Comparison of ENCODE assay signal across 28 cellular contexts in genomic region chr13:77691871-77692270, GRCh38.
"Had no signal": no experiment of that assay in that cellular context is flagged by ENCODE, and none has a peak within 500 bp of the region (broad histone marks: within the 10 kb centered on the region; RNA-seq: fewer than 3 reads in every experiment).

No MANE protein-coding gene starts in this region.

- H3K4me3 ChIP-seq: gastroesophageal sphincter, heart right ventricle, left lung, pancreas, prostate gland, right atrium auricular region, smooth muscle cell, thoracic aorta, tibial nerve, upper lobe of left lung, uterus had no signal

- H3K36me3 ChIP-seq: gastroesophageal sphincter, heart right ventricle, left lung, pancreas, prostate gland, right atrium auricular region, thoracic aorta, tibial nerve, upper lobe of left lung, uterus had no signal

- H3K27ac ChIP-seq: epithelial cell of prostate, gastroesophageal sphincter, heart right ventricle, left lung, prostate gland, right atrium auricular region, thoracic aorta, tibial nerve, upper lobe of left lung, uterus had no signal

- H3K4me1 ChIP-seq: prostate gland, uterus had no signal

- H3K27me3 ChIP-seq: gastroesophageal sphincter, pancreas, right atrium auricular region, upper lobe of left lung, uterus had no signal

- H3K9me3 ChIP-seq: gastroesophageal sphincter, pancreas, prostate gland, thoracic aorta, upper lobe of left lung, uterus had no signal

- ATAC-seq: esophagus mucosa; gastroesophageal sphincter; heart right ventricle; left cardiac atrium; left lung; naive thymus-derived CD8-positive, alpha-beta T cell; sciatic nerve; stimulated activated naive CD8-positive, alpha-beta T cell treated with anti-CD3 and anti-CD28 coated beads, Interleukin-15, amount 100 ng/mL, for 72 hours had no signal

- DNase-seq: effector CD8-positive, alpha-beta T cell; endodermal cell; foreskin fibroblast; glutamatergic neuron; heart right ventricle; left cardiac atrium; left lung; naive thymus-derived CD8-positive, alpha-beta T cell; nephron progenitor cell; occipital lobe; pancreas; stimulated activated CD4-positive, alpha-beta T cell treated with anti-CD3 and anti-CD28 coated beads, Interleukin-12 subunit alpha, Interleukin-12 subunit beta, amount 100 ng/mL, for 4 hours; stimulated activated CD4-positive, alpha-beta T cell treated with anti-CD3 and anti-CD28 coated beads, Interleukin-1b, Interleukin-23, amount 100 ng/mL, for 48 hours; stimulated activated CD4-positive, alpha-beta T cell treated with anti-CD3 and anti-CD28 coated beads, Interleukin-4, amount 100 ng/mL, for 1 hour; stimulated activated CD8-positive, alpha-beta memory T cell treated with anti-CD3 and anti-CD28 coated beads, Interleukin-4, amount 100 ng/mL, for 48 hours; stimulated activated naive CD4-positive, alpha-beta T cell; stimulated activated naive CD8-positive, alpha-beta T cell treated with anti-CD3 and anti-CD28 coated beads, Interleukin-15, amount 100 ng/mL, for 72 hours; upper lobe of left lung; uterus had no signal
